Comparison of ENCODE assay signal across 6 cellular contexts in the genomic region with DNA sequence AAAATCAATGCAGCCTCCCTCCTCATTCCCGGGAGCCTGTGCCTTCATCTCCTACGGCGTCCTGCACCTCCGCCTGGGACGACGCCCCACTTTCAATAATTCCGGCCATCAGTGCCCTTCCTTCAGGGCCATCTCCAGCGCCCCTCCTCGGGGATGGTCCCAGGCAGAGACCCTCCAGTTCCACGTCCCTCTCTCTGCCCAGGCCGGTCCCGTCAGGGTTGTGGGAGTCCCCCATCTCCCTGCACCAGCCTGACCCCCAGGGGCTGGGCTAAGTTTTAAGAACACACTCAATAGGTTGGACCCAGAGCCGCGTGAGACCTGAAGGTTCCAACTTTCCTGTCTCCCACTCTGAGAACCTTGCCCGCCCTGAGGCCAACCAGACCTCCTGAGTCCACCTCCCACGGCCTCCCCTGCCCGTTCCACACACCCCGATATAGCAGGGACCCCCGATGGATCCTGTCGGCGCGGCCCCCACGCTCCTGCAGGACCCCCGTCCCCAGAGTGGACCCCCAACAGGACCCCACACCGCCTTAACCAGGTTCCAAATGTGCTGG. TPM values are rescaled to one million over a fixed set of nuclear protein-coding genes. Genes with fewer than 3 reads are reported as not detected.
DNase-seq lines count a peak whose midpoint lies in the region; ATAC-seq and TF ChIP-seq lines count a peak whose summit lies in the region.

No MANE protein-coding gene starts in this region.

- no peaks in the 10 kb centered on the region for H3K27me3 ChIP-seq in lower lobe of right lung (ENCODE audit: low read depth)

- H3K4me3 ChIP-seq in lower lobe of right lung, result peak overlapping the region; percentile 85

- H3K36me3 ChIP-seq in lower lobe of right lung, result no peaks in the 10 kb centered on the region

- no peak for ATAC-seq in activated CD8-positive, alpha-beta T cell treated with anti-CD3 and anti-CD28 coated beads, Interleukin-2, amount 10 ng/mL, durations not matched to agents 7 days and 5 days
- peak; percentile 7 to 34 for ATAC-seq in lower lobe of right lung

- peaks cover 32% of the 10 kb centered on the region for H3K4me1 Mint-ChIP-seq in activated CD8-positive, alpha-beta T cell treated with anti-CD3 and anti-CD28 coated beads, Interleukin-2, amount 10 ng/mL, durations not matched to agents 7 days and 5 days (ENCODE audit: low read depth)

- peak overlapping the region; percentile 83 for H3K27ac ChIP-seq in lower lobe of right lung

- DNase-seq in EH (ENCODE audit: low read depth) (peak; percentile 23), lower lobe of right lung (no peak), cortex of kidney (lab: John Stamatoyannopoulos, UW) (no peak), COLO829 (ENCODE audit: low spot score) (no peak), SKM-1 treated with dmso at 0.1 percent for 144 hours (lab: John Stamatoyannopoulos, UW; ENCODE audit: unreplicated experiment) (no peak)
- DNase-seq in activated CD8-positive, alpha-beta T cell treated with anti-CD3 and anti-CD28 coated beads, Interleukin-2, amount 10 ng/mL, durations not matched to agents 7 days and 5 days, result no peak

- CTCF ChIA-PET in activated CD8-positive, alpha-beta T cell treated with anti-CD3 and anti-CD28 coated beads, Interleukin-2, amount 10 ng/mL, durations not matched to agents 7 days and 5 days (lab: Charles Lee), result interaction anchor here (0.6 to 1.9 kb wide), 2 partner anchors 8 to 22 kb away, joined by 3 to 6 read pairs; no protein-coding TSS in a partner anchor

- no peak for TF ChIP-seq CTCF in lower lobe of right lung (IDR thresholded peaks at IDR 0.05)

- intact Hi-C loops in lower lobe of right lung (cut with DNase I), result no loop called here

- peaks cover 9% of the 10 kb centered on the region for H3K36me3 Mint-ChIP-seq in activated CD8-positive, alpha-beta T cell treated with anti-CD3 and anti-CD28 coated beads, Interleukin-2, amount 10 ng/mL, durations not matched to agents 7 days and 5 days (ENCODE audit: low read depth)

- peaks cover 10% of the 10 kb centered on the region for H3K4me1 ChIP-seq in lower lobe of right lung

- no peaks in the 10 kb centered on the region for H3K9me3 ChIP-seq in lower lobe of right lung

- POLR2A ChIA-PET in activated CD8-positive, alpha-beta T cell treated with anti-CD3 and anti-CD28 coated beads, Interleukin-2, amount 10 ng/mL, durations not matched to agents 7 days and 5 days (lab: Charles Lee), result no interaction called here

- no peaks in the 10 kb centered on the region for H3K27me3 Mint-ChIP-seq in activated CD8-positive, alpha-beta T cell treated with anti-CD3 and anti-CD28 coated beads, Interleukin-2, amount 10 ng/mL, durations not matched to agents 7 days and 5 days (ENCODE audit: low read depth)

- H3K27ac Mint-ChIP-seq in activated CD8-positive, alpha-beta T cell treated with anti-CD3 and anti-CD28 coated beads, Interleukin-2, amount 10 ng/mL, durations not matched to agents 7 days and 5 days, result peak overlapping the region; percentile 97

- no peaks in the 10 kb centered on the region for H3K9me3 Mint-ChIP-seq in activated CD8-positive, alpha-beta T cell treated with anti-CD3 and anti-CD28 coated beads, Interleukin-2, amount 10 ng/mL, durations not matched to agents 7 days and 5 days (ENCODE audit: insufficient read depth)

- peak overlapping the region; percentile 95 for H3K4me3 Mint-ChIP-seq in activated CD8-positive, alpha-beta T cell treated with anti-CD3 and anti-CD28 coated beads, Interleukin-2, amount 10 ng/mL, durations not matched to agents 7 days and 5 days

RNA-seq across cellular contexts. Expression of a gene that starts 0.6 kb away (rescaled TPM):
- 10 to 100 TPM; 20.3 to 22.8 TPM for total RNA-seq in activated CD8-positive, alpha-beta T cell treated with anti-CD3 and anti-CD28 coated beads, Interleukin-2, amount 10 ng/mL, durations not matched to agents 7 days and 5 days
- 28.1 TPM for total RNA-seq in lower lobe of right lung

RNA-seq across cellular contexts. Expression of a gene that starts 32.4 kb away (rescaled TPM):
- 1 to 10 TPM; 2.2 to 3.6 TPM for total RNA-seq in activated CD8-positive, alpha-beta T cell treated with anti-CD3 and anti-CD28 coated beads, Interleukin-2, amount 10 ng/mL, durations not matched to agents 7 days and 5 days
- total RNA-seq in lower lobe of right lung, result 2.7 TPM

RNA-seq across cellular contexts. Expression of a gene that starts 54.3 kb away (rescaled TPM):
- 10 to 100 TPM; 22.1 to 25.4 TPM for total RNA-seq in activated CD8-positive, alpha-beta T cell treated with anti-CD3 and anti-CD28 coated beads, Interleukin-2, amount 10 ng/mL, durations not matched to agents 7 days and 5 days
- total RNA-seq in lower lobe of right lung, result 29.4 TPM

RNA-seq across cellular contexts. Expression of a gene that starts 54.4 kb away (rescaled TPM):
- total RNA-seq in activated CD8-positive, alpha-beta T cell treated with anti-CD3 and anti-CD28 coated beads, Interleukin-2, amount 10 ng/mL, durations not matched to agents 7 days and 5 days, result 10 to 100 TPM; 97.9 to 98.7 TPM
- 67.0 TPM for total RNA-seq in lower lobe of right lung
